ENCODE assay signal across 8 cellular contexts in genomic region chr4:78775278-78776030, GRCh38. TPM values are rescaled to one million over a fixed set of nuclear protein-coding genes. Genes with fewer than 3 reads are reported as not detected.
A peak's percentile ranks its signal among the peaks of the same experiment; 100 is the strongest.
DNase-seq lines count a peak whose midpoint lies in the region; ATAC-seq, FAIRE-seq and TF ChIP-seq lines count a peak whose summit lies in the region.

No MANE protein-coding gene starts in this region.

- H3K4me3 Mint-ChIP-seq in activated T-helper 17 cell treated with anti-CD3 and anti-CD28 coated beads, Interleukin-2, amount 50 U/mL, for 72 hours = peak overlapping the region; percentile 84
- H3K4me3 Mint-ChIP-seq in naive thymus-derived CD8-positive, alpha-beta T cell = peak overlapping the region; percentile 89 to 96 (median 94)
- peak overlapping the region in 1 of 2 donors; percentile 94 for H3K4me3 Mint-ChIP-seq in stimulated activated naive B cell treated with anti-CD40 and anti-IgM and Interleukin-4, amounts not matched to agents 10 μg/mL and 1 μg/mL and 100 μg/mL, for 72 hours

- H3K27ac Mint-ChIP-seq in activated T-helper 17 cell treated with anti-CD3 and anti-CD28 coated beads, Interleukin-2, amount 50 U/mL, for 72 hours = peak overlapping the region; percentile 89
- peak overlapping the region; percentile 74 to 97 (median 96) for H3K27ac Mint-ChIP-seq in naive thymus-derived CD8-positive, alpha-beta T cell
- peak overlapping the region; percentile 97 for H3K27ac Mint-ChIP-seq in stimulated activated naive B cell treated with anti-CD40 and anti-IgM and Interleukin-4, amounts not matched to agents 10 μg/mL and 1 μg/mL and 100 μg/mL, for 72 hours

- H3K4me3 ChIP-seq in Peyer's patch (peak overlapping the region; percentile 56 to 98 (median 80)), fibroblast of mammary gland (ENCODE audit: control insufficient read depth, low read depth, low read length) (peak overlapping the region; percentile 74)

- POLR2A ChIA-PET in naive thymus-derived CD8-positive, alpha-beta T cell (lab: Charles Lee) = interaction anchor here (0.7 to 1.7 kb wide), 4 partner anchors 130 to 1427 kb away, joined by 4 to 6 read pairs (median 4); no protein-coding TSS in a partner anchor

- TF ChIP-seq CTCF in Peyer's patch (IDR thresholded peaks at IDR 0.05) (no peak), fibroblast of mammary gland (conservative IDR thresholded peaks at IDR 0.05; ENCODE audit: control insufficient read depth, insufficient read depth, low read depth, low read length) (no peak)

- H3K27me3 Mint-ChIP-seq in activated T-helper 17 cell treated with anti-CD3 and anti-CD28 coated beads, Interleukin-2, amount 50 U/mL, for 72 hours = no peaks in the 10 kb centered on the region
- no peaks in the 10 kb centered on the region for H3K27me3 Mint-ChIP-seq in naive thymus-derived CD8-positive, alpha-beta T cell
- no peaks in the 10 kb centered on the region for H3K27me3 Mint-ChIP-seq in stimulated activated naive B cell treated with anti-CD40 and anti-IgM and Interleukin-4, amounts not matched to agents 10 μg/mL and 1 μg/mL and 100 μg/mL, for 72 hours

- no peak for FAIRE-seq in HTR-8/SVneo (lab: Jason Lieb, UNC)

- H3K9me3 ChIP-seq in Peyer's patch = no peaks in the 10 kb centered on the region

- no peaks in the 10 kb centered on the region for H3K27me3 ChIP-seq in Peyer's patch

- ATAC-seq in GM21381 (IDR thresholded peaks at IDR 0.05; ENCODE audit: unreplicated experiment) = peak; percentile 53
- ATAC-seq in activated T-helper 17 cell treated with anti-CD3 and anti-CD28 coated beads, Interleukin-2, amount 50 U/mL, for 72 hours (replicated peaks) = peak; percentile 79
- peak; percentile 69 to 74 for ATAC-seq in naive thymus-derived CD8-positive, alpha-beta T cell
- ATAC-seq in stimulated activated naive B cell treated with anti-CD40 and anti-IgM and Interleukin-4, amounts not matched to agents 10 μg/mL and 1 μg/mL and 100 μg/mL, for 72 hours (replicated peaks) = peak; percentile 70 to 76

- peaks cover 6% of the 10 kb centered on the region for H3K36me3 Mint-ChIP-seq in activated T-helper 17 cell treated with anti-CD3 and anti-CD28 coated beads, Interleukin-2, amount 50 U/mL, for 72 hours (ENCODE audit: low read depth)
- no peaks in the 10 kb centered on the region for H3K36me3 Mint-ChIP-seq in naive thymus-derived CD8-positive, alpha-beta T cell
- H3K36me3 Mint-ChIP-seq in stimulated activated naive B cell treated with anti-CD40 and anti-IgM and Interleukin-4, amounts not matched to agents 10 μg/mL and 1 μg/mL and 100 μg/mL, for 72 hours = no peaks in the 10 kb centered on the region

- no peaks in the 10 kb centered on the region for H3K9me3 Mint-ChIP-seq in activated T-helper 17 cell treated with anti-CD3 and anti-CD28 coated beads, Interleukin-2, amount 50 U/mL, for 72 hours
- H3K9me3 Mint-ChIP-seq in naive thymus-derived CD8-positive, alpha-beta T cell = no peaks in the 10 kb centered on the region
- no peaks in the 10 kb centered on the region for H3K9me3 Mint-ChIP-seq in stimulated activated naive B cell treated with anti-CD40 and anti-IgM and Interleukin-4, amounts not matched to agents 10 μg/mL and 1 μg/mL and 100 μg/mL, for 72 hours

- peak overlapping the region; percentile 95 to 98 (median 97) for H3K27ac ChIP-seq in Peyer's patch

- peaks cover 0 to 18% (median 4%) of the 10 kb centered on the region in 4 donors for H3K4me1 ChIP-seq in Peyer's patch

- no peaks in the 10 kb centered on the region for H3K4me1 Mint-ChIP-seq in activated T-helper 17 cell treated with anti-CD3 and anti-CD28 coated beads, Interleukin-2, amount 50 U/mL, for 72 hours
- peaks cover 8 to 20% (median 12%) of the 10 kb centered on the region in 4 donors for H3K4me1 Mint-ChIP-seq in naive thymus-derived CD8-positive, alpha-beta T cell
- H3K4me1 Mint-ChIP-seq in stimulated activated naive B cell treated with anti-CD40 and anti-IgM and Interleukin-4, amounts not matched to agents 10 μg/mL and 1 μg/mL and 100 μg/mL, for 72 hours = peaks cover 8 to 29% of the 10 kb centered on the region in 2 donors

- peak; percentile 30 for DNase-seq in DMS 273 treated with DMSO at 0.1 percent for 48 hours (lab: John Stamatoyannopoulos, UW)
- DNase-seq in HTR-8/SVneo (ENCODE audit: insufficient read length, low spot score) = peak; percentile 65
- peak; percentile 85 to 95 (median 93) for DNase-seq in Peyer's patch
- DNase-seq in fibroblast of mammary gland (ENCODE audit: low read depth) = peak; percentile 73
- DNase-seq in naive thymus-derived CD8-positive, alpha-beta T cell = peak in 9 of 10 donors; percentile 80 to 93 (median 86)
- DNase-seq in stimulated activated naive B cell treated with anti-CD40 and anti-IgM and Interleukin-4, amounts not matched to agents 10 μg/mL and 1 μg/mL and 100 μg/mL, for 72 hours = peak; percentile 87

- no peaks in the 10 kb centered on the region for H3K36me3 ChIP-seq in Peyer's patch

- peak; percentile 20 to 24 for TF ChIP-seq POLR2A in Peyer's patch (IDR thresholded peaks at IDR 0.05)

RNA-seq across cellular contexts. Expression of gene BMP2K, which starts 0.7 kb away (rescaled TPM):
- total RNA-seq in Peyer's patch = 10 to 100 TPM; 69.5 to 92.4 (median 78.6) TPM
- total RNA-seq in activated T-helper 17 cell treated with anti-CD3 and anti-CD28 coated beads, Interleukin-2, amount 50 U/mL, for 72 hours = 10 to 100 TPM; 10.2 to 13.9 TPM
- 10 to 100 TPM; 17.0 to 18.8 TPM for total RNA-seq in naive thymus-derived CD8-positive, alpha-beta T cell
- 1 to 10 TPM; 2.2 to 4.1 (median 2.7) TPM for polyA plus RNA-seq in naive thymus-derived CD8-positive, alpha-beta T cell

Comparison
In these comparisons a context has a peak if more than half of its experiments do, and no peak if none do; other contexts are left out.
1. Peak in every context shown above with its lines: DNase-seq, ATAC-seq, H3K4me3 ChIP-seq and H3K27ac ChIP-seq.
2. DNase-seq: peak in every context shown above with its lines; median percentile 93 in Peyer's patch; 87 in stimulated activated naive B cell treated with anti-CD40 and anti-IgM and Interleukin-4, amounts not matched to agents 10 μg/mL and 1 μg/mL and 100 μg/mL, for 72 hours; 86 in naive thymus-derived CD8-positive, alpha-beta T cell; 73 in fibroblast of mammary gland; 65 in HTR-8/SVneo; 30 in DMS 273 treated with DMSO at 0.1 percent for 48 hours.